ENCODE assay signal across 16 cellular contexts in the genomic region with DNA sequence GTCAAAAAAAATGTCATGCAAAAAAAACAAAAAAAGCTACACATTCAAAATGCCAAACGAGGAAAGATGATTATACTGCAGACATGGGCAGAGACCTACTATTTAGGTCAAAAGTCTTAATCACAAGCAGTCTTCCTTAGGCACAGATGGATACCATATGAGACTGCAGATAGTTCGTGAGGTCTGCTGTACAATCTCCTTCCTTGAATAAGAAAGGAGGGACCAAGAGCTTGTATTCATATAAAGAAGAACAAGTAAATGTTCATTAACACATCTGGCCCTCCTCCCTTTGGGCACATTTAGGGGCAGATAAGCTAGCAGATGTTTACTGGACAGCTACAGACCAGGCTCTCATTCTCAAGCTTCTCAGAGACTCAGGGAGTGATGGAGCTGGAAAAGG.
"Had no signal": no experiment of that assay in that cellular context is flagged by ENCODE, and none has a peak within 500 bp of the region (broad histone marks: within the 10 kb centered on the region; RNA-seq: fewer than 3 reads in every experiment).

No MANE protein-coding gene starts in this region.

- H3K9me3 ChIP-seq: left lung, ovary, right lobe of liver, thoracic aorta had no signal

- H3K4me1 Mint-ChIP-seq: neural crest cell; stimulated activated memory B cell treated with anti-CD40 and anti-IgM and Interleukin-4, amounts not matched to agents 10 μg/mL and 1 μg/mL and 100 μg/mL, for 72 hours had no signal

- DNase-seq: activated CD4-positive, alpha-beta T cell treated with anti-CD3 and anti-CD28 coated beads, Interleukin-2, amount 10 ng/mL, durations not matched to agents 24 days and 14 days; activated CD8-positive, alpha-beta T cell treated with anti-CD3 and anti-CD28 coated beads for 36 hours; activated naive CD4-positive, alpha-beta T cell treated with anti-CD3 and anti-CD28 coated beads for 36 hours; activated naive CD8-positive, alpha-beta T cell treated with anti-CD3 and anti-CD28 coated beads, Interleukin-2, amount 50 U/mL, for 24 hours; activated T-cell treated with anti-CD3 and anti-CD28 coated beads, Interleukin-2, amount 50 U/mL, for 24 hours; aorta; effector memory CD8-positive, alpha-beta T cell; foreskin melanocyte; left lung; ovary; right lobe of liver; stimulated activated CD4-positive, alpha-beta T cell treated with anti-CD3 and anti-CD28 coated beads, Interleukin-4, amount 100 ng/mL, for 4 hours; T1000 had no signal

- H3K36me3 ChIP-seq: ovary had no signal

- H3K4me3 ChIP-seq: left lung, ovary, right lobe of liver, thoracic aorta had no signal

- H3K27me3 ChIP-seq: left lung, ovary, right lobe of liver had no signal

- ATAC-seq: activated CD8-positive, alpha-beta T cell treated with anti-CD3 and anti-CD28 coated beads for 36 hours; effector memory CD8-positive, alpha-beta T cell; left lung; right lobe of liver; stimulated activated memory B cell treated with anti-CD40 and anti-IgM and Interleukin-4, amounts not matched to agents 10 μg/mL and 1 μg/mL and 100 μg/mL, for 72 hours had no signal

- H3K4me1 ChIP-seq: left lung, right lobe of liver had no signal

- H3K27ac ChIP-seq: left lung, ovary, right lobe of liver, thoracic aorta had no signal

- H3K9me3 Mint-ChIP-seq: activated T-cell treated with anti-CD3 and anti-CD28 coated beads, Interleukin-2, amount 50 U/mL, for 24 hours; effector memory CD8-positive, alpha-beta T cell; neural crest cell; stimulated activated memory B cell treated with anti-CD40 and anti-IgM and Interleukin-4, amounts not matched to agents 10 μg/mL and 1 μg/mL and 100 μg/mL, for 72 hours had no signal

- H3K27me3 Mint-ChIP-seq: activated CD4-positive, alpha-beta T cell treated with anti-CD3 and anti-CD28 coated beads, Interleukin-2, amount 10 ng/mL, durations not matched to agents 24 days and 14 days; activated CD8-positive, alpha-beta T cell treated with anti-CD3 and anti-CD28 coated beads for 36 hours; activated naive CD8-positive, alpha-beta T cell treated with anti-CD3 and anti-CD28 coated beads, Interleukin-2, amount 50 U/mL, for 24 hours; activated T-cell treated with anti-CD3 and anti-CD28 coated beads, Interleukin-2, amount 50 U/mL, for 24 hours; effector memory CD8-positive, alpha-beta T cell; stimulated activated memory B cell treated with anti-CD40 and anti-IgM and Interleukin-4, amounts not matched to agents 10 μg/mL and 1 μg/mL and 100 μg/mL, for 72 hours had no signal

- H3K27ac Mint-ChIP-seq: activated CD4-positive, alpha-beta T cell treated with anti-CD3 and anti-CD28 coated beads, Interleukin-2, amount 10 ng/mL, durations not matched to agents 24 days and 14 days; activated CD8-positive, alpha-beta T cell treated with anti-CD3 and anti-CD28 coated beads for 36 hours; activated naive CD4-positive, alpha-beta T cell treated with anti-CD3 and anti-CD28 coated beads for 36 hours; activated naive CD8-positive, alpha-beta T cell treated with anti-CD3 and anti-CD28 coated beads, Interleukin-2, amount 50 U/mL, for 24 hours; activated T-cell treated with anti-CD3 and anti-CD28 coated beads, Interleukin-2, amount 50 U/mL, for 24 hours; stimulated activated memory B cell treated with anti-CD40 and anti-IgM and Interleukin-4, amounts not matched to agents 10 μg/mL and 1 μg/mL and 100 μg/mL, for 72 hours had no signal

- H3K4me3 Mint-ChIP-seq: activated CD4-positive, alpha-beta T cell treated with anti-CD3 and anti-CD28 coated beads, Interleukin-2, amount 10 ng/mL, durations not matched to agents 24 days and 14 days; activated CD8-positive, alpha-beta T cell treated with anti-CD3 and anti-CD28 coated beads for 36 hours; activated naive CD4-positive, alpha-beta T cell treated with anti-CD3 and anti-CD28 coated beads for 36 hours; activated naive CD8-positive, alpha-beta T cell treated with anti-CD3 and anti-CD28 coated beads, Interleukin-2, amount 50 U/mL, for 24 hours; activated T-cell treated with anti-CD3 and anti-CD28 coated beads, Interleukin-2, amount 50 U/mL, for 24 hours; effector memory CD8-positive, alpha-beta T cell; neural crest cell; stimulated activated memory B cell treated with anti-CD40 and anti-IgM and Interleukin-4, amounts not matched to agents 10 μg/mL and 1 μg/mL and 100 μg/mL, for 72 hours had no signal
